25 cellular contexts compared by ENCODE assay signal in genomic region chr20:22768779-22769178, GRCh38.
DNase-seq lines count a peak whose midpoint lies in the region; ATAC-seq and TF ChIP-seq lines count a peak whose summit lies in the region.
"Had no signal": no experiment of that assay in that cellular context is flagged by ENCODE, and none has a peak within 500 bp of the region (broad histone marks: within the 10 kb centered on the region; RNA-seq: fewer than 3 reads in every experiment).

No MANE protein-coding gene starts in this region.

- H3F3A ChIP-seq in neural progenitor cell (ENCODE audit: low read depth), result no peaks in the 10 kb centered on the region

- peaks cover 2% of the 10 kb centered on the region for H3K4me1 Mint-ChIP-seq in neural progenitor cell
- H3K4me1 Mint-ChIP-seq: activated CD4-positive, alpha-beta memory T cell treated with anti-CD3 and anti-CD28 coated beads, Interleukin-2, amount 10 ng/mL, durations not matched to agents 7 days and 5 days; activated naive CD8-positive, alpha-beta T cell treated with anti-CD3 and anti-CD28 coated beads, Interleukin-2, amount 50 U/mL, for 24 hours; memory B cell had no signal

- no peak overlapping the region for H3K4me3 Mint-ChIP-seq in neural progenitor cell
- H3K4me3 Mint-ChIP-seq: activated CD4-positive, alpha-beta memory T cell treated with anti-CD3 and anti-CD28 coated beads, Interleukin-2, amount 10 ng/mL, durations not matched to agents 7 days and 5 days; activated naive CD8-positive, alpha-beta T cell treated with anti-CD3 and anti-CD28 coated beads, Interleukin-2, amount 50 U/mL, for 24 hours; memory B cell; natural killer cell treated with Interleukin-12 subunit alpha and Interleukin-12 subunit beta and Interleukin-15 and Interleukin-18, amount 100 ng/mL, for 72 hours had no signal

- DNase-seq in EL (peak; percentile 15), adipocyte (ENCODE audit: low read depth) (peak; percentile 56), epithelial cell of prostate (ENCODE audit: low read depth, low spot score) (no peak), neural progenitor cell (ENCODE audit: low spot score) (peak; percentile 30), CD1c-positive myeloid dendritic cell (ENCODE audit: extremely low spot score) (no peak), H4 (ENCODE audit: low spot score) (no peak), iPS-NIHi7 (ENCODE audit: extremely low spot score) (no peak)
- DNase-seq: activated CD4-positive, alpha-beta memory T cell treated with anti-CD3 and anti-CD28 coated beads, Interleukin-2, amount 10 ng/mL, durations not matched to agents 7 days and 5 days; activated effector memory CD4-positive, alpha-beta T cell treated with anti-CD3 and anti-CD28 coated beads, Interleukin-2, amount 50 U/mL, for 16 hours; activated naive CD8-positive, alpha-beta T cell treated with anti-CD3 and anti-CD28 coated beads, Interleukin-2, amount 50 U/mL, for 24 hours; activated T-cell treated with anti-CD3 and anti-CD28 coated beads for 4 hours; MV-4-11; NCI-H1694; NCI-H526 treated with DMSO at 0.1 percent for 48 hours; stimulated activated CD8-positive, alpha-beta memory T cell treated with anti-CD3 and anti-CD28 coated beads, Interleukin-4, amount 100 ng/mL, for 48 hours; upper lobe of right lung had no signal

- no peaks in the 10 kb centered on the region for H4K20me1 ChIP-seq in neural progenitor cell (ENCODE audit: low read depth)
- H4K20me1 ChIP-seq: BLaER1 treated with 17β-estradiol and CSF1 and Interleukin-3, amounts not matched to agents 10 nM and 100 nM had no signal

- peaks cover 25% of the 10 kb centered on the region for H3K4me1 ChIP-seq in adipocyte (ENCODE audit: control insufficient read depth, insufficient read depth, low read length)
- no peaks in the 10 kb centered on the region for H3K4me1 ChIP-seq in neural progenitor cell
- H3K4me1 ChIP-seq: BLaER1 treated with 17β-estradiol and CSF1 and Interleukin-3, amounts not matched to agents 10 nM and 100 nM; parathyroid adenoma had no signal

- H3K27me3 ChIP-seq in adipocyte (replicated peaks; ENCODE audit: control insufficient read depth, insufficient read depth, low read length) (peaks cover 10% of the 10 kb centered on the region), neural progenitor cell (no peaks in the 10 kb centered on the region)
- H3K27me3 ChIP-seq: BLaER1 treated with 17β-estradiol and CSF1 and Interleukin-3, amounts not matched to agents 10 nM and 100 nM; upper lobe of right lung had no signal

- H3K27me3 Mint-ChIP-seq in neural progenitor cell (ENCODE audit: insufficient read depth, low read depth), result peaks cover 3% of the 10 kb centered on the region
- H3K27me3 Mint-ChIP-seq: activated CD4-positive, alpha-beta memory T cell treated with anti-CD3 and anti-CD28 coated beads, Interleukin-2, amount 10 ng/mL, durations not matched to agents 7 days and 5 days had no signal

- no peak for ATAC-seq in HG03135 (IDR thresholded peaks at IDR 0.05; ENCODE audit: unreplicated experiment)
- ATAC-seq: activated naive CD8-positive, alpha-beta T cell treated with anti-CD3 and anti-CD28 coated beads, Interleukin-2, amount 50 U/mL, for 24 hours; esophagus mucosa; HCT116; K562; natural killer cell treated with Interleukin-12 subunit alpha and Interleukin-12 subunit beta and Interleukin-15 and Interleukin-18, amount 100 ng/mL, for 72 hours; sciatic nerve; upper lobe of right lung had no signal

- H3K9ac ChIP-seq in adipocyte (ENCODE audit: low read length) (no peak overlapping the region), neural progenitor cell (no peak overlapping the region)
- H3K9ac ChIP-seq: BLaER1 treated with 17β-estradiol and CSF1 and Interleukin-3, amounts not matched to agents 10 nM and 100 nM; parathyroid adenoma had no signal

- H3K9me3 ChIP-seq in adipocyte (ENCODE audit: control insufficient read depth, low read length) (no peaks in the 10 kb centered on the region), neural progenitor cell (ENCODE audit: low read depth) (no peaks in the 10 kb centered on the region)
- H3K9me3 ChIP-seq: BLaER1 treated with 17β-estradiol and CSF1 and Interleukin-3, amounts not matched to agents 10 nM and 100 nM; upper lobe of right lung had no signal

- no peaks in the 10 kb centered on the region for H3K9me3 Mint-ChIP-seq in neural progenitor cell
- H3K9me3 Mint-ChIP-seq: activated naive CD8-positive, alpha-beta T cell treated with anti-CD3 and anti-CD28 coated beads, Interleukin-2, amount 50 U/mL, for 24 hours; natural killer cell treated with Interleukin-12 subunit alpha and Interleukin-12 subunit beta and Interleukin-15 and Interleukin-18, amount 100 ng/mL, for 72 hours had no signal

- no peak overlapping the region for H3K4me2 ChIP-seq in neural progenitor cell
- H3K4me2 ChIP-seq: BLaER1 treated with 17β-estradiol and CSF1 and Interleukin-3, amounts not matched to agents 10 nM and 100 nM had no signal

- no peaks in the 10 kb centered on the region for H3K36me3 Mint-ChIP-seq in neural progenitor cell
- H3K36me3 Mint-ChIP-seq: memory B cell; natural killer cell treated with Interleukin-12 subunit alpha and Interleukin-12 subunit beta and Interleukin-15 and Interleukin-18, amount 100 ng/mL, for 72 hours had no signal

- H3K36me3 ChIP-seq in adipocyte (ENCODE audit: control insufficient read depth, insufficient read depth, low read length, severe bottlenecking) (no peaks in the 10 kb centered on the region), neural progenitor cell (no peaks in the 10 kb centered on the region)
- H3K36me3 ChIP-seq: BLaER1 treated with 17β-estradiol and CSF1 and Interleukin-3, amounts not matched to agents 10 nM and 100 nM; upper lobe of right lung had no signal

- H3K4me3 ChIP-seq in adipocyte (ENCODE audit: low read length), result no peak overlapping the region
- H3K4me3 ChIP-seq in neural progenitor cell, result no peak overlapping the region
- H3K4me3 ChIP-seq: BLaER1 treated with 17β-estradiol and CSF1 and Interleukin-3, amounts not matched to agents 10 nM and 100 nM; K562; upper lobe of right lung had no signal

- H2AFZ ChIP-seq in neural progenitor cell (replicated peaks), result no peak overlapping the region
- H2AFZ ChIP-seq: parathyroid adenoma had no signal

- H3K27ac ChIP-seq in epithelial cell of prostate (peak overlapping the region; percentile 26), neural progenitor cell (no peak overlapping the region)
- H3K27ac ChIP-seq: BLaER1 treated with 17β-estradiol and CSF1 and Interleukin-3, amounts not matched to agents 10 nM and 100 nM; parathyroid adenoma; upper lobe of right lung had no signal

- H3K79me2 ChIP-seq in neural progenitor cell (ENCODE audit: low read depth), result no peaks in the 10 kb centered on the region
- H3K79me2 ChIP-seq: parathyroid adenoma had no signal

- TF ChIP-seq CTCF in neural progenitor cell (IDR thresholded peaks at IDR 0.05), result no peak

- no peak overlapping the region for H3K27ac Mint-ChIP-seq in neural progenitor cell
- H3K27ac Mint-ChIP-seq: activated CD4-positive, alpha-beta memory T cell treated with anti-CD3 and anti-CD28 coated beads, Interleukin-2, amount 10 ng/mL, durations not matched to agents 7 days and 5 days; activated naive CD8-positive, alpha-beta T cell treated with anti-CD3 and anti-CD28 coated beads, Interleukin-2, amount 50 U/mL, for 24 hours; memory B cell; natural killer cell treated with Interleukin-12 subunit alpha and Interleukin-12 subunit beta and Interleukin-15 and Interleukin-18, amount 100 ng/mL, for 72 hours had no signal

Comparison
In these comparisons a context has a peak if more than half of its experiments do, and no peak if none do; other contexts are left out.
1. DNase-seq: peak in EL (single experiment), adipocyte (single experiment) and neural progenitor cell (single experiment); none in epithelial cell of prostate (single experiment), CD1c-positive myeloid dendritic cell (single experiment), H4 (single experiment) and iPS-NIHi7 (single experiment).